28 cellular contexts compared by ENCODE assay signal in the genomic region with DNA sequence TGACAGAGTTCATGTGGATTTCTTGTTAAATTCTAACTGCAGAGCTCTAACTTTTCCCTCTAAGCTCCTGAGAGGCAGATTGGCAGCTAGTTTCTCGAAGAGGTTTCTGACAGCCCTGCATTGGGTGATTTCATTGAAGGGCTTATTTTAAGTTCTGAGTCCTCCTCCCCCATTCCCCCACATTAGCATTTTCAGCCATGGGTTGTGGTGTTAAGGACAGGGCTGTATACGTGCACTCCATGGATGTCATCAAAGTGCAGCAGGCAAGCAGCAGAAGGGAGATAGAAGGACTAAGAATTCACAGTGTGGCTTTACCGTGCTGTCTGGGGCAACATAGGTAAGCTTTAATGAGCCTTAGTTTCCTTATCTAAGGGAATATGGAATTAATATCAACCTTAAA. TPM values are rescaled to one million over a fixed set of nuclear protein-coding genes. Genes with fewer than 3 reads are reported as not detected.
A peak's percentile ranks its signal among the peaks of the same experiment; 100 is the strongest.
DNase-seq lines count a peak whose midpoint lies in the region; ATAC-seq and TF ChIP-seq lines count a peak whose summit lies in the region.
"Had no signal": no experiment of that assay in that cellular context is flagged by ENCODE, and none has a peak within 500 bp of the region (broad histone marks: within the 10 kb centered on the region; RNA-seq: fewer than 3 reads in every experiment).

No MANE protein-coding gene starts in this region.

- no peak overlapping the region for H3K18ac ChIP-seq in mesendoderm (ENCODE audit: low read length)

- BruUV-seq in OCI-LY7 (replicated peaks; lab: Mats Ljungman, UMichigan) = no TSS peak

- no peaks in the 10 kb centered on the region for H3K79me2 ChIP-seq in mesendoderm (ENCODE audit: control insufficient read depth, insufficient read depth, low read length)
- no peaks in the 10 kb centered on the region for H3K79me2 ChIP-seq in OCI-LY7 (ENCODE audit: insufficient read depth, low read depth, low read length)

- H3K4me3 ChIP-seq in mesendoderm (ENCODE audit: low read length) (no peak overlapping the region), OCI-LY7 (ENCODE audit: low read depth, low read length, poor library complexity, severe bottlenecking) (no peak overlapping the region)
- H3K4me3 ChIP-seq: lower lobe of right lung, right lobe of liver, thyroid gland had no signal

- no peak overlapping the region for H4K8ac ChIP-seq in mesendoderm (ENCODE audit: low read depth, low read length)

- no peak overlapping the region for H3K9ac ChIP-seq in mesendoderm (ENCODE audit: low read length)

- H4K20me1 ChIP-seq in OCI-LY7 (ENCODE audit: insufficient read depth, low read length) = no peaks in the 10 kb centered on the region

- H3K27ac ChIP-seq in mesendoderm (ENCODE audit: low read depth, low read length) = no peak overlapping the region
- no peak overlapping the region for H3K27ac ChIP-seq in OCI-LY7 (ENCODE audit: low read depth, low read length, poor library complexity, severe bottlenecking)
- H3K27ac ChIP-seq: lower lobe of right lung, right lobe of liver, thyroid gland had no signal

- no peak overlapping the region for H3K23ac ChIP-seq in mesendoderm (ENCODE audit: low read length)

- no CpG with 5 or more reads among the region's 3 CpGs for WGBS in mesendoderm (ENCODE audit: extremely low coverage, insufficient coverage, low lambda C conversion rate)

- H3K36me3 ChIP-seq in mesendoderm (ENCODE audit: control insufficient read depth, insufficient read depth, low read length) (no peaks in the 10 kb centered on the region), OCI-LY7 (ENCODE audit: insufficient read depth, low read length) (peaks cover 75% of the 10 kb centered on the region)

- no peak overlapping the region for H2AK5ac ChIP-seq in mesendoderm (ENCODE audit: low read length)

- no peak overlapping the region for H2BK120ac ChIP-seq in mesendoderm (ENCODE audit: low read depth, low read length)

- POLR2A ChIA-PET in OCI-LY7 (lab: Charles Lee) = interaction anchor here (1.5 kb wide), 1 partner anchor 19 kb away, joined by 5 read pairs; a partner anchor contains a TSS

- H3K4me2 ChIP-seq in mesendoderm (ENCODE audit: low read length) (no peak overlapping the region), OCI-LY7 (ENCODE audit: low read length) (no peak overlapping the region)

- CTCF ChIA-PET in OCI-LY7 (lab: Charles Lee; ENCODE audit: unreplicated experiment) = no interaction called here

- no peak overlapping the region for H2BK5ac ChIP-seq in mesendoderm (ENCODE audit: low read length)

- no peaks in the 10 kb centered on the region for H3K9me3 ChIP-seq in OCI-LY7 (ENCODE audit: low read length)
- H3K9me3 ChIP-seq: lower lobe of right lung, right lobe of liver, thyroid gland had no signal

- peak overlapping the region; percentile 35 for H3K56ac ChIP-seq in mesendoderm (ENCODE audit: low read length)

- H2BK15ac ChIP-seq in mesendoderm (replicated peaks; ENCODE audit: low read depth) = no peak overlapping the region

- ATAC-seq in GM19023 (IDR thresholded peaks at IDR 0.05; ENCODE audit: unreplicated experiment) = peak; percentile 40
- ATAC-seq in GM21723 (IDR thresholded peaks at IDR 0.05; ENCODE audit: unreplicated experiment) = peak; percentile 34
- peak; percentile 11 for ATAC-seq in HG03439 (IDR thresholded peaks at IDR 0.05; ENCODE audit: unreplicated experiment)
- ATAC-seq in HG02938 (IDR thresholded peaks at IDR 0.05; ENCODE audit: unreplicated experiment) = no peak
- ATAC-seq: activated CD8-positive, alpha-beta T cell treated with anti-CD3 and anti-CD28 coated beads for 36 hours; effector memory CD8-positive, alpha-beta T cell; HepG2; lower lobe of right lung; Panc1; right lobe of liver had no signal

- no peak overlapping the region for H2AFZ ChIP-seq in OCI-LY7 (ENCODE audit: low read length)

- H3K79me1 ChIP-seq in mesendoderm (ENCODE audit: low read length) = no peaks in the 10 kb centered on the region

- no peak overlapping the region for H4K5ac ChIP-seq in mesendoderm (ENCODE audit: low read length)

- H3K4me1 ChIP-seq in mesendoderm (ENCODE audit: control insufficient read depth, low read depth, low read length) = peaks cover 2% of the 10 kb centered on the region
- H3K4me1 ChIP-seq in OCI-LY7 (ENCODE audit: insufficient read depth, low read length, poor library complexity, severe bottlenecking) = no peaks in the 10 kb centered on the region
- H3K4me1 ChIP-seq: lower lobe of right lung, right lobe of liver, thyroid gland had no signal

- no peak for TF ChIP-seq CTCF in OCI-LY7 (conservative IDR thresholded peaks at IDR 0.05; ENCODE audit: low read length)

- DNase-seq in mesendoderm (peak; percentile 48), COR-L47 (lab: John Stamatoyannopoulos, UW) (no peak), OCI-LY7 (ENCODE audit: low spot score) (no peak), G401 (ENCODE audit: low spot score) (no peak)
- DNase-seq: activated B cell treated with CpG ODN at 0.5 μM for 24 hours; activated CD8-positive, alpha-beta T cell treated with anti-CD3 and anti-CD28 coated beads for 36 hours; activated naive CD4-positive, alpha-beta T cell treated with anti-CD3 and anti-CD28 coated beads, Interleukin-2, amount 10 ng/mL, durations not matched to agents 7 days and 5 days; activated T-cell treated with anti-CD3 and anti-CD28 coated beads, Interleukin-2, amount 50 U/mL, for 48 hours; aorta; CD4-positive, CD25-positive, alpha-beta regulatory T cell; effector memory CD8-positive, alpha-beta T cell; head of caudate nucleus; lower lobe of right lung; NCI-H1417 treated with DMSO at 0.1 percent for 48 hours; NCI-H2227 treated with DMSO at 0.1 percent for 48 hours; NCI-H82; right lobe of liver; stimulated activated naive CD4-positive, alpha-beta T cell; thyroid gland had no signal

- H3K4ac ChIP-seq in mesendoderm (ENCODE audit: low read depth, low read length) = no peak overlapping the region

- H3K9me2 ChIP-seq in OCI-LY7 (ENCODE audit: insufficient read depth, low read length) = no peaks in the 10 kb centered on the region

- in situ Hi-C loops in G401 (cut with HindIII; ENCODE audit: low sequenced_read_pairs) = no loop called here

- H3K27me3 ChIP-seq in mesendoderm (ENCODE audit: insufficient read depth, low read length, poor library complexity) = no peaks in the 10 kb centered on the region
- H3K27me3 ChIP-seq: right lobe of liver, thyroid gland had no signal

- intact Hi-C loops in OCI-LY7 (cut with micrococcal nuclease; ENCODE audit: unreplicated experiment) = no loop called here

RNA-seq across cellular contexts. Expression of a gene that starts 19.0 kb away (rescaled TPM):
- 25.2 TPM for polyA plus RNA-seq in mesendoderm (2013, experiment 1 of 2)
- polyA plus RNA-seq in mesendoderm (2013, experiment 2 of 2) = 26.6 TPM
- 20.6 and 27.8 TPM in 2 replicates for total RNA-seq in OCI-LY7 (2014; rRNA removed; shearing (Covaris generic))
- 36.7 and 39.0 TPM in 2 replicates for total RNA-seq in OCI-LY7 (2022)
- total RNA-seq in G401 (2014; rRNA removed; shearing (Covaris generic)) = 75.5 and 97.1 TPM in 2 replicates

RNA-seq across cellular contexts. Expression of a gene that starts 19.1 kb away (rescaled TPM):
- 53.5 TPM for polyA plus RNA-seq in mesendoderm (2013, experiment 1 of 2)
- 51.6 TPM for polyA plus RNA-seq in mesendoderm (2013, experiment 2 of 2)
- 8.3 and 11.0 TPM in 2 replicates for total RNA-seq in OCI-LY7 (2014; rRNA removed; shearing (Covaris generic))
- total RNA-seq in OCI-LY7 (2022) = 25.3 and 29.1 TPM in 2 replicates
- total RNA-seq in G401 (2014; rRNA removed; shearing (Covaris generic)) = 12.7 and 25.2 TPM in 2 replicates

RNA-seq across cellular contexts. Expression of a gene that starts 40.3 kb away (rescaled TPM):
- polyA plus RNA-seq in mesendoderm (2013, experiment 1 of 2) = not detected
- not detected for polyA plus RNA-seq in mesendoderm (2013, experiment 2 of 2)
- total RNA-seq in OCI-LY7 (2014; rRNA removed; shearing (Covaris generic)) = not detected in 2 replicates
- total RNA-seq in OCI-LY7 (2022) = not detected in 2 replicates
- not detected in 2 replicates for total RNA-seq in G401 (2014; rRNA removed; shearing (Covaris generic))
- total RNA-seq: activated CD8-positive, alpha-beta T cell treated with anti-CD3 and anti-CD28 coated beads for 36 hours; CD4-positive, CD25-positive, alpha-beta regulatory T cell; HepG2; MCF 10A; myocyte; osteocyte had no signal
- polyA plus RNA-seq: CD4-positive, CD25-positive, alpha-beta regulatory T cell had no signal
